ENCODE assay signal across 17 cellular contexts in genomic region chr7:97405842-97406241, GRCh38.
DNase-seq lines count a peak whose midpoint lies in the region; ATAC-seq and TF ChIP-seq lines count a peak whose summit lies in the region.
"Had no signal": no experiment of that assay in that cellular context is flagged by ENCODE, and none has a peak within 500 bp of the region (broad histone marks: within the 10 kb centered on the region; RNA-seq: fewer than 3 reads in every experiment).

No MANE protein-coding gene starts in this region.

- H3K4me3 Mint-ChIP-seq in activated CD8-positive, alpha-beta memory T cell treated with anti-CD3 and anti-CD28 coated beads, Interleukin-2, amount 10 ng/mL, durations not matched to agents 7 days and 5 days = no peak overlapping the region
- H3K4me3 Mint-ChIP-seq: B cell; CD4-positive, alpha-beta T cell; HFFc6 had no signal

- TF ChIP-seq POLR2A in testis (IDR thresholded peaks at IDR 0.05) = no peak

- H2AFZ ChIP-seq in neuron (ENCODE audit: low read depth, low read length) = peak overlapping the region; percentile 9

- H3K27me3 ChIP-seq in neuron (ENCODE audit: insufficient read depth, low read length) (no peaks in the 10 kb centered on the region), testis (no peaks in the 10 kb centered on the region)

- DNase-seq in left kidney (ENCODE audit: low read depth, low spot score) (peak; percentile 24), testis (peak; percentile 32)
- no peak for DNase-seq in activated CD8-positive, alpha-beta memory T cell treated with anti-CD3 and anti-CD28 coated beads, Interleukin-2, amount 10 ng/mL, durations not matched to agents 7 days and 5 days
- DNase-seq: C1 segment of cervical spinal cord; CD4-positive, alpha-beta T cell; DMS153; DMS79 treated with DMSO at 0.1 percent for 48 hours; EL; GOT3; HFFc6 had no signal

- no peak overlapping the region for H3K27ac Mint-ChIP-seq in activated CD8-positive, alpha-beta memory T cell treated with anti-CD3 and anti-CD28 coated beads, Interleukin-2, amount 10 ng/mL, durations not matched to agents 7 days and 5 days
- H3K27ac Mint-ChIP-seq: B cell; CD4-positive, alpha-beta T cell; HFFc6 had no signal

- TF ChIP-seq CTCF in HEK293 (tag by site-specific recombination; IDR thresholded peaks at IDR 0.05) = no peak
- TF ChIP-seq CTCF in testis (IDR thresholded peaks at IDR 0.05) = no peak

- ATAC-seq in HG03108 (IDR thresholded peaks at IDR 0.05; ENCODE audit: unreplicated experiment) (no peak), GM21367 (IDR thresholded peaks at IDR 0.05; ENCODE audit: unreplicated experiment) (no peak)
- ATAC-seq in activated CD8-positive, alpha-beta memory T cell treated with anti-CD3 and anti-CD28 coated beads, Interleukin-2, amount 10 ng/mL, durations not matched to agents 7 days and 5 days = no peak
- ATAC-seq: HepG2 had no signal

- H3K27ac ChIP-seq in HEK293 (ENCODE audit: extremely low read depth, low read depth, low read length) (no peak overlapping the region), testis (no peak overlapping the region)

- no peaks in the 10 kb centered on the region for H3K36me3 ChIP-seq in HEK293 (ENCODE audit: control insufficient read depth in 2 of 2, insufficient read depth in 1 of 2, low read length in 2 of 2)
- no peaks in the 10 kb centered on the region for H3K36me3 ChIP-seq in neuron (ENCODE audit: insufficient read depth, low read length)
- no peaks in the 10 kb centered on the region for H3K36me3 ChIP-seq in testis (ENCODE audit: low read depth, missing control alignments)
- H3K36me3 ChIP-seq: HAP-1 had no signal

- CTCF ChIA-PET in HEK293 (lab: Yijun Ruan, JAX) = interaction anchor here (0.7 to 1.4 kb wide), 2 partner anchors 12 to 133 kb away, joined by 4 to 5 read pairs; no protein-coding TSS in a partner anchor
- CTCF ChIA-PET in activated CD8-positive, alpha-beta memory T cell treated with anti-CD3 and anti-CD28 coated beads, Interleukin-2, amount 10 ng/mL, durations not matched to agents 7 days and 5 days (lab: Charles Lee) = interaction anchor here (0.6 to 1.2 kb wide), 2 partner anchors 8 to 20 kb away, joined by 3 read pairs; no protein-coding TSS in a partner anchor

- H3K4me3 ChIP-seq in HEK293 (ENCODE audit: low read depth, low read length) = no peak overlapping the region
- H3K4me3 ChIP-seq in neuron (ENCODE audit: low read length) = no peak overlapping the region
- no peak overlapping the region for H3K4me3 ChIP-seq in testis
- H3K4me3 ChIP-seq: HAP-1 had no signal

- no peaks in the 10 kb centered on the region for H3K4me1 Mint-ChIP-seq in activated CD8-positive, alpha-beta memory T cell treated with anti-CD3 and anti-CD28 coated beads, Interleukin-2, amount 10 ng/mL, durations not matched to agents 7 days and 5 days
- H3K4me1 Mint-ChIP-seq: B cell had no signal

- H3K36me3 Mint-ChIP-seq in activated CD8-positive, alpha-beta memory T cell treated with anti-CD3 and anti-CD28 coated beads, Interleukin-2, amount 10 ng/mL, durations not matched to agents 7 days and 5 days = no peaks in the 10 kb centered on the region

- POLR2A ChIA-PET in HEK293 (lab: Yijun Ruan, JAX) = no interaction called here

- intact Hi-C loops in testis (cut with DNase I; ENCODE audit: low total_unique reads) = no loop called here

- no peaks in the 10 kb centered on the region for H3K27me3 Mint-ChIP-seq in activated CD8-positive, alpha-beta memory T cell treated with anti-CD3 and anti-CD28 coated beads, Interleukin-2, amount 10 ng/mL, durations not matched to agents 7 days and 5 days

- H3K9me3 Mint-ChIP-seq in activated CD8-positive, alpha-beta memory T cell treated with anti-CD3 and anti-CD28 coated beads, Interleukin-2, amount 10 ng/mL, durations not matched to agents 7 days and 5 days (ENCODE audit: low read depth) = no peaks in the 10 kb centered on the region
- H3K9me3 Mint-ChIP-seq: CD4-positive, alpha-beta T cell had no signal

- H3K4me1 ChIP-seq in HEK293 (ENCODE audit: control insufficient read depth, insufficient read depth, low read length) = 0 out of 2 replicates have a peak, but pooled peaks cover 2% of the 10 kb centered on the region
- peaks cover 7% of the 10 kb centered on the region for H3K4me1 ChIP-seq in neuron (ENCODE audit: insufficient read depth, low read length)
- H3K4me1 ChIP-seq in testis = peaks cover 5% of the 10 kb centered on the region
- H3K4me1 ChIP-seq: HAP-1 had no signal

- 15 to 47% methylated on average over 3 of the region's 3 CpGs for WGBS in testis, 2 donors

- H3K9me3 ChIP-seq in HEK293 (ENCODE audit: control insufficient read depth, insufficient read depth, low read depth, low read length) (no peaks in the 10 kb centered on the region), neuron (ENCODE audit: low read length) (no peaks in the 10 kb centered on the region), testis (no peaks in the 10 kb centered on the region)
- H3K9me3 ChIP-seq: HAP-1 had no signal

TF ChIP-seq in HEK293, 187 proteins besides CTCF, POLR2A, EP300 and RAD21:
- TF ChIP-seq GFI1B (tag by site-specific recombination; IDR thresholded peaks at IDR 0.05) (no peak), ZNF560 (tag by site-specific recombination; IDR thresholded peaks at IDR 0.05; ENCODE audit: borderline replicate concordance) (no peak), GLIS1 (tag by site-specific recombination; IDR thresholded peaks at IDR 0.05) (no peak), EGR2 (tag by site-specific recombination; IDR thresholded peaks at IDR 0.05; ENCODE audit: low read depth) (peak; percentile 41; the same call in 1 of the 2 replicates), ZFHX2 (tag by site-specific recombination; conservative IDR thresholded peaks at IDR 0.05) (0 out of 2 replicates have a peak, but pooled peaks have one; percentile 25), ZNF692 (tag by site-specific recombination; IDR thresholded peaks at IDR 0.05) (no peak)
